8 cellular contexts compared by ENCODE assay signal in genomic region chr11:61129608-61130523, GRCh38. TPM values are rescaled to one million over a fixed set of nuclear protein-coding genes. Genes with fewer than 3 reads are reported as not detected.
A peak's percentile ranks its signal among the peaks of the same experiment; 100 is the strongest.
DNase-seq lines count a peak whose midpoint lies in the region; ATAC-seq, FAIRE-seq and TF ChIP-seq lines count a peak whose summit lies in the region.

No MANE protein-coding gene starts in this region.

- peaks cover 5 to 6% of the 10 kb centered on the region in 2 donors for H3K4me1 Mint-ChIP-seq in immature natural killer cell

- no peaks in the 10 kb centered on the region for H3K9me2 ChIP-seq in SK-N-SH

- peak overlapping the region in 3 of 6 donors; percentile 6 to 36 (median 11) for H3K27ac Mint-ChIP-seq in immature natural killer cell

- peaks cover 0 to 23% of the 10 kb centered on the region in 2 experiments for H3K36me3 ChIP-seq in SK-N-SH (replicated peaks in 1 of 2; ENCODE audit: control insufficient read depth in 1 of 2, insufficient read depth in 2 of 2, low read length in 1 of 2)
- H3K36me3 ChIP-seq in K562 (ENCODE audit: control insufficient read depth, insufficient read depth, low read length): peaks cover 18% of the 10 kb centered on the region; the same call in 2 of the 3 replicates

- no peaks in the 10 kb centered on the region for H3K79me2 ChIP-seq in SK-N-SH (ENCODE audit: insufficient read depth)
- H3K79me2 ChIP-seq in K562 (ENCODE audit: control insufficient read depth, insufficient read depth, low read length): no peaks in the 10 kb centered on the region

- H3K4me3 Mint-ChIP-seq in immature natural killer cell: peak overlapping the region in 1 of 5 donors; percentile 1

- WGBS in SK-N-SH (ENCODE audit: low lambda C conversion rate): 33% methylated on average over 32 of the region's 35 CpGs
- WGBS in K562 (ENCODE audit: insufficient coverage, low coverage, missing lambda C conversion rate): 37% methylated on average over 31 of the region's 35 CpGs

- DNase-seq in GM13977 (ENCODE audit: low spot score) (peak; percentile 98), SK-N-SH (peak; percentile 96), K562 (ENCODE audit: extremely low read depth in 1 of 4, low spot score in 3 of 4) (peak; percentile 91 to 94 (median 94)), immature natural killer cell (peak; percentile 75 to 82 (median 78)), NCI-H82 (lab: John Stamatoyannopoulos, UW) (no peak), HUDEP-2 (lab: John Stamatoyannopoulos, UW; ENCODE audit: unreplicated experiment in 76 of 76) (no peak)
- peak; percentile 89 for DNase-seq in stimulated activated CD4-positive, alpha-beta T cell treated with anti-CD3 and anti-CD28 coated beads, Interleukin-12 subunit alpha, Interleukin-12 subunit beta, amount 100 ng/mL, for 4 hours

- ATAC-seq in HG02884 (IDR thresholded peaks at IDR 0.05; ENCODE audit: unreplicated experiment): peak; percentile 80
- peak; percentile 98 for ATAC-seq in K562

- peak overlapping the region; percentile 45 for H3K4me2 ChIP-seq in SK-N-SH
- peak overlapping the region; percentile 47; the same call in 1 of the 2 replicates for H3K4me2 ChIP-seq in K562 (ENCODE audit: insufficient read depth, low read length)

- 0 out of 4 replicates have a peak, but pooled peaks of 1 of the 2 experiments have one; percentile 3 for TF ChIP-seq EP300 in SK-N-SH (IDR thresholded peaks at IDR 0.05; ENCODE audit: borderline replicate concordance in 1 of 2, low read depth in 1 of 2, low read length in 1 of 2)
- peak; percentile 30; the same call in 1 of the 2 replicates for TF ChIP-seq EP300 in K562 (IDR thresholded peaks at IDR 0.05; ENCODE audit: low read length)

- peak overlapping the region; percentile 21 to 30; a peak in 2 of 4 replicates for H3K4me3 ChIP-seq in SK-N-SH (ENCODE audit: low read depth in 2 of 2, low read length in 1 of 2)
- H3K4me3 ChIP-seq in K562: no peak overlapping the region

- H3K9ac ChIP-seq in SK-N-SH: peak overlapping the region; percentile 26; the same call in 1 of the 2 replicates
- H3K9ac ChIP-seq in K562 (ENCODE audit: insufficient read depth in 1 of 2, low read depth in 2 of 2, low read length in 2 of 2): peak overlapping the region in 1 of 2 experiments; percentile 3; a peak in 1 of 4 replicates

- intact Hi-C loops in K562 (cut with micrococcal nuclease): loop anchor here (1.0 to 5.0 kb wide), 6 partner anchors 43 to 353 kb away; no protein-coding TSS in a partner anchor

- no TSS peak for BruUV-seq in K562 (replicated peaks; lab: Mats Ljungman, UMichigan)

- no peak; the same call in 1 of the 2 replicates for TF ChIP-seq POLR2A in K562 (conservative IDR thresholded peaks at IDR 0.05)

- CTCF ChIA-PET in SK-N-SH (lab: Yijun Ruan, JAX) (interaction anchor here (0.6 to 6.5 kb wide), 51 partner anchors 9 to 1365 kb away, joined by 3 to 61 read pairs (median 4); partner anchors contain the start of genes TMEM109 and TMEM132A), K562 (lab: Yijun Ruan, JAX; ENCODE audit: low intra/inter-chr PET ratio) (interaction anchor here (0.9 to 2.0 kb wide), 6 partner anchors 43 to 354 kb away, joined by 4 to 19 read pairs (median 10); no protein-coding TSS in a partner anchor)

- in situ Hi-C loops in GM13977 (cut with MboI; ENCODE audit: low pct_unique_long_range_greater_than_20kb, low sequenced_read_pairs, unreplicated experiment) (loop anchor here (10.0 kb wide), 1 partner anchor 165 kb away; no protein-coding TSS in a partner anchor), K562 (cut with MboI) (no loop called here)

- H3K9me3 ChIP-seq in SK-N-SH (no peaks in the 10 kb centered on the region), K562 (replicated peaks; ENCODE audit: control insufficient read depth, insufficient read depth, low read depth, low read length) (no peaks in the 10 kb centered on the region)

- H2AFZ ChIP-seq in SK-N-SH (ENCODE audit: low read depth): no peak overlapping the region
- H2AFZ ChIP-seq in K562 (ENCODE audit: low read depth, low read length): no peak overlapping the region

- H3K9me3 Mint-ChIP-seq in immature natural killer cell: no peaks in the 10 kb centered on the region

- TF ChIP-seq CTCF in GM13977 (IDR thresholded peaks at IDR 0.05; ENCODE audit: extremely low read depth, insufficient read depth, missing control alignments) (peak; percentile 100), SK-N-SH (IDR thresholded peaks at IDR 0.05) (peak; percentile 99), K562 (IDR thresholded peaks at IDR 0.05 in 2 of 3, conservative IDR thresholded peaks at IDR 0.05 in 1 of 3; ENCODE audit: insufficient read depth in 2 of 3, low read depth in 1 of 3, low read length in 3 of 3) (peak; percentile 100)

- H3K27me3 ChIP-seq in SK-N-SH (ENCODE audit: insufficient read depth) (no peaks in the 10 kb centered on the region), K562 (ENCODE audit: control insufficient read depth in 2 of 2, insufficient read depth in 2 of 2, low read length in 2 of 2) (peaks cover 16 to 23% of the 10 kb centered on the region in 2 experiments)

- H3K4me1 ChIP-seq in SK-N-SH (ENCODE audit: control insufficient read depth in 1 of 2, insufficient read depth in 2 of 2, low read depth in 1 of 2, low read length in 1 of 2): peaks cover 0 to 38% of the 10 kb centered on the region in 2 experiments; a peak in 1 of 4 replicates
- peaks cover 0 to 20% of the 10 kb centered on the region in 2 experiments; a peak in 2 of 5 replicates for H3K4me1 ChIP-seq in K562 (replicated peaks in 1 of 2; ENCODE audit: control insufficient read depth in 2 of 2, insufficient read depth in 2 of 2, low read length in 2 of 2)

- no peaks in the 10 kb centered on the region for H4K20me1 ChIP-seq in SK-N-SH (ENCODE audit: insufficient read depth)
- H4K20me1 ChIP-seq in K562 (replicated peaks; ENCODE audit: control insufficient read depth, insufficient read depth, low read length): peaks cover 11% of the 10 kb centered on the region

- peaks cover 4% of the 10 kb centered on the region for H3K9me1 ChIP-seq in K562 (ENCODE audit: control insufficient read depth, insufficient read depth, low read length)

- peak; percentile 96 for FAIRE-seq in K562 (lab: Jason Lieb, UNC)

- H3K27me3 Mint-ChIP-seq in immature natural killer cell (ENCODE audit: low read depth in 3 of 3): peaks cover 0 to 3% (median 0%) of the 10 kb centered on the region in 3 donors

- peak overlapping the region; percentile 35 to 51; a peak in 3 of 4 replicates for H3K27ac ChIP-seq in SK-N-SH (ENCODE audit: low read depth in 2 of 2, low read length in 1 of 2)
- no peak overlapping the region; the same call in 2 of the 3 replicates for H3K27ac ChIP-seq in K562 (ENCODE audit: extremely low read depth, low read depth, low read length)

- no peaks in the 10 kb centered on the region for H3F3A ChIP-seq in SK-N-SH (replicated peaks; ENCODE audit: insufficient read depth)

- POLR2A ChIA-PET in SK-N-SH (lab: Yijun Ruan, JAX) (no interaction called here), K562 (lab: Yijun Ruan, JAX) (interaction anchor here (1.0 kb wide), 1 partner anchor 11 kb away, joined by 4 read pairs; no protein-coding TSS in a partner anchor)

- TF ChIP-seq RAD21 in SK-N-SH (IDR thresholded peaks at IDR 0.05; ENCODE audit: low read length) (peak; percentile 95), K562 (CRISPR knock-in tag; conservative IDR thresholded peaks at IDR 0.05 in 1 of 2, IDR thresholded peaks at IDR 0.05 in 1 of 2) (peak; percentile 98 to 99)

- peaks cover 0 to 7% (median 0%) of the 10 kb centered on the region in 3 donors for H3K36me3 Mint-ChIP-seq in immature natural killer cell

RNA-seq across cellular contexts. Expression of gene CD5, which starts 27.6 kb away (rescaled TPM):
- polyA plus RNA-seq in SK-N-SH (2012; rRNA removed): not detected in 2 replicates
- polyA plus RNA-seq in SK-N-SH (2012; cell fraction: cytosol; rRNA removed): not detected in 2 replicates
- not detected in 2 replicates for polyA plus RNA-seq in SK-N-SH (2012; cell fraction: nucleus; rRNA removed)
- total RNA-seq in K562 (2011; cell fraction: chromatin; rRNA removed; ENCODE audit: low replicate concordance): not detected in 2 replicates
- not detected in 2 replicates for total RNA-seq in K562 (2011; cell fraction: nucleolus; rRNA removed)
- not detected in 2 replicates for total RNA-seq in K562 (2011; cell fraction: nucleoplasm; rRNA removed)
- not detected in 2 replicates for total RNA-seq in K562 (2014; rRNA removed)
- total RNA-seq in K562 (2014; rRNA removed; fragmentation: Illumina TruSeq; extraction: Trizol): not detected in 2 replicates
- not detected in 2 replicates for total RNA-seq in K562 (2015; rRNA removed; fragmentation: Illumina TruSeq; extraction: Trizol)
- total RNA-seq in K562 (2021): 0.35 and 0.40 TPM in 2 replicates
- not detected in 2 replicates for polyA plus RNA-seq in K562 (2011; rRNA removed)
- not detected in 2 replicates for polyA plus RNA-seq in K562 (2011; cell fraction: cytosol; rRNA removed)
- polyA plus RNA-seq in K562 (2011; cell fraction: nucleus; rRNA removed): not detected in 2 replicates
- polyA plus RNA-seq in K562 (2012): 0.05 and 0.08 TPM in 2 replicates
- polyA plus RNA-seq in K562 (2014; fragmentation: Illumina TruSeq; extraction: Trizol): not detected in 2 replicates
- not detected for polyA plus RNA-seq in K562 (2014; fragmentation: Nextera tagmentation; extraction: Ambion mirVana)
- not detected in 2 replicates for polyA plus RNA-seq in K562 (2014; rRNA removed)
- not detected in 2 replicates for polyA minus RNA-seq in K562 (2011; rRNA and poly(A)+ RNA removed)
- polyA minus RNA-seq in K562 (2011; cell fraction: cytosol; rRNA and poly(A)+ RNA removed): not detected in 2 replicates
- polyA minus RNA-seq in K562 (2011; cell fraction: nucleus; rRNA and poly(A)+ RNA removed): not detected in 2 replicates
- 1 to 10 TPM in 1 of 3 donors, under 1 TPM in 2; 0.68 to 1.8 (median 0.80) TPM for polyA plus RNA-seq in immature natural killer cell

RNA-seq across cellular contexts. Expression of gene VPS37C, which starts 31.4 kb away (rescaled TPM):
- polyA plus RNA-seq in SK-N-SH (2012; rRNA removed): 11.7 and 15.2 TPM in 2 replicates
- 10.5 and 12.9 TPM in 2 replicates for polyA plus RNA-seq in SK-N-SH (2012; cell fraction: cytosol; rRNA removed)
- polyA plus RNA-seq in SK-N-SH (2012; cell fraction: nucleus; rRNA removed): 28.0 and 28.6 TPM in 2 replicates
- 39.7 and 60.4 TPM in 2 replicates for total RNA-seq in K562 (2011; cell fraction: chromatin; rRNA removed; ENCODE audit: low replicate concordance)
- 29.2 and 34.2 TPM in 2 replicates for total RNA-seq in K562 (2011; cell fraction: nucleolus; rRNA removed)
- total RNA-seq in K562 (2011; cell fraction: nucleoplasm; rRNA removed): 49.8 and 67.2 TPM in 2 replicates
- 12.4 and 17.3 TPM in 2 replicates for total RNA-seq in K562 (2014; rRNA removed)
- 6.7 and 7.1 TPM in 2 replicates for total RNA-seq in K562 (2014; rRNA removed; fragmentation: Illumina TruSeq; extraction: Trizol)
- 10.7 and 10.8 TPM in 2 replicates for total RNA-seq in K562 (2015; rRNA removed; fragmentation: Illumina TruSeq; extraction: Trizol)
- total RNA-seq in K562 (2021): 23.9 and 29.8 TPM in 2 replicates
- polyA plus RNA-seq in K562 (2011; rRNA removed): 11.5 and 15.1 TPM in 2 replicates
- 11.9 and 17.4 TPM in 2 replicates for polyA plus RNA-seq in K562 (2011; cell fraction: cytosol; rRNA removed)
- polyA plus RNA-seq in K562 (2011; cell fraction: nucleus; rRNA removed): 21.3 and 30.6 TPM in 2 replicates
- 15.8 and 22.0 TPM in 2 replicates for polyA plus RNA-seq in K562 (2012)
- polyA plus RNA-seq in K562 (2014; fragmentation: Illumina TruSeq; extraction: Trizol): 12.8 and 17.1 TPM in 2 replicates
- polyA plus RNA-seq in K562 (2014; fragmentation: Nextera tagmentation; extraction: Ambion mirVana): under 1 TPM; 0.62 to 0.96 TPM
- polyA plus RNA-seq in K562 (2014; rRNA removed): 16.4 and 18.2 TPM in 2 replicates
- 7.0 and 7.7 TPM in 2 replicates for polyA minus RNA-seq in K562 (2011; rRNA and poly(A)+ RNA removed)
- polyA minus RNA-seq in K562 (2011; cell fraction: cytosol; rRNA and poly(A)+ RNA removed): 8.0 and 9.2 TPM in 2 replicates
- 9.4 and 13.2 TPM in 2 replicates for polyA minus RNA-seq in K562 (2011; cell fraction: nucleus; rRNA and poly(A)+ RNA removed)
- under 1 TPM in 2 of 3 donors, not detected in 1; 0.36 to 0.95 TPM for polyA plus RNA-seq in immature natural killer cell

Comparison
In these comparisons a context has a peak if more than half of its experiments do, and no peak if none do; other contexts are left out.
1. DNase-seq: peak in GM13977 (single experiment), SK-N-SH (single experiment), K562 (4 of 4), immature natural killer cell (3 of 3) and stimulated activated CD4-positive, alpha-beta T cell treated with anti-CD3 and anti-CD28 coated beads, Interleukin-12 subunit alpha, Interleukin-12 subunit beta, amount 100 ng/mL, for 4 hours (single experiment); none in NCI-H82 (single experiment) and HUDEP-2 (0 of 76).
2. Peak in every context shown above with its lines, with median percentiles within 50 percentile points of each other: CTCF ChIP-seq.